Comparison of ENCODE assay signal across 27 cellular contexts in genomic region chr12:61362037-61362436, GRCh38.
"Had no signal": no experiment of that assay in that cellular context is flagged by ENCODE, and none has a peak within 500 bp of the region (broad histone marks: within the 10 kb centered on the region; RNA-seq: fewer than 3 reads in every experiment).

No MANE protein-coding gene starts in this region.

- H3K36me3 ChIP-seq: stomach, suprapubic skin, thoracic aorta, thyroid gland, tibial artery, tibial nerve, transverse colon, upper lobe of left lung, upper lobe of right lung, uterus, vagina had no signal

- H3K27ac ChIP-seq: stomach, suprapubic skin, testis, thoracic aorta, thyroid gland, tibial artery, tibial nerve, transverse colon, upper lobe of left lung, upper lobe of right lung, uterus, vagina had no signal

- H3K4me3 ChIP-seq: stomach, suprapubic skin, testis, thoracic aorta, thyroid gland, tibial artery, tibial nerve, transverse colon, upper lobe of left lung, upper lobe of right lung, uterus, vagina had no signal

- FAIRE-seq: urothelium cell line had no signal

- H3K9me3 ChIP-seq: stomach, testis, thoracic aorta, thyroid gland, tibial artery, tibial nerve, transverse colon, upper lobe of left lung, upper lobe of right lung, uterus, vagina had no signal

- DNase-seq: stimulated activated CD4-positive, alpha-beta T cell treated with anti-CD3 and anti-CD28 coated beads, Interleukin-2, amount 100 ng/mL, for 48 hours; stimulated activated CD4-positive, alpha-beta T cell treated with anti-CD3 and anti-CD28 coated beads, Interleukin-4, amount 100 ng/mL, for 1 hour; stimulated activated CD4-positive, alpha-beta T cell treated with anti-CD3 and anti-CD28 coated beads, Interleukin-4, amount 100 ng/mL, for 24 hours; stimulated activated CD4-positive, alpha-beta T cell treated with anti-CD3 and anti-CD28 coated beads, Interleukin-4, amount 100 ng/mL, for 4 hours; stimulated activated CD8-positive, alpha-beta memory T cell treated with anti-CD3 and anti-CD28 coated beads, Interleukin-4, amount 100 ng/mL, for 48 hours; stimulated activated naive B cell treated with anti-CD40 and anti-IgM and Interleukin-4, amounts not matched to agents 10 μg/mL and 1 μg/mL and 100 μg/mL, for 72 hours; stimulated activated naive CD4-positive, alpha-beta T cell; stimulated activated naive CD4-positive, alpha-beta T cell treated with Interleukin-2 at 50 U/mL for 16 hours; stimulated activated naive CD8-positive, alpha-beta T cell treated with anti-CD3 and anti-CD28 coated beads, Interleukin-15, amount 100 ng/mL, for 72 hours; stimulated activated naive CD8-positive, alpha-beta T cell treated with anti-CD3 and anti-CD28 coated beads, Interleukin-15, Interleukin-2, amounts not matched to agents 100 U/mL and 50 U/mL, for 24 hours; stomach; substantia nigra; testis; thyroid gland; tibial artery; transverse colon; trophoblast cell; upper lobe of left lung; upper lobe of right lung; uterus had no signal

- H3K27me3 ChIP-seq: stomach, suprapubic skin, testis, thyroid gland, tibial artery, tibial nerve, transverse colon, upper lobe of left lung, upper lobe of right lung, uterus, vagina had no signal

- H3K4me1 ChIP-seq: stomach, suprapubic skin, testis, thyroid gland, tibial artery, tibial nerve, transverse colon, upper lobe of left lung, upper lobe of right lung, uterus, vagina had no signal

- ATAC-seq: stimulated activated effector memory CD8-positive, alpha-beta T cell treated with anti-CD3 and anti-CD28 coated beads, Interleukin-12 subunit alpha, Interleukin-12 subunit beta, amount 100 ng/mL, for 72 hours; stimulated activated memory B cell treated with anti-CD40 and anti-IgM and Interleukin-4, amounts not matched to agents 10 μg/mL and 1 μg/mL and 100 μg/mL, for 72 hours; stimulated activated naive B cell treated with anti-CD40 and anti-IgM and Interleukin-4, amounts not matched to agents 10 μg/mL and 1 μg/mL and 100 μg/mL, for 72 hours; stimulated activated naive CD8-positive, alpha-beta T cell treated with anti-CD3 and anti-CD28 coated beads, Interleukin-15, amount 100 ng/mL, for 72 hours; stimulated activated naive CD8-positive, alpha-beta T cell treated with anti-CD3 and anti-CD28 coated beads, Interleukin-15, Interleukin-2, amounts not matched to agents 100 U/mL and 50 U/mL, for 24 hours; upper lobe of right lung had no signal
